In genomic region chr3:145578465-145578864, GRCh38 we compare ENCODE assay signal across 21 cellular contexts.
"Had no signal": no experiment of that assay in that cellular context is flagged by ENCODE, and none has a peak within 500 bp of the region (broad histone marks: within the 10 kb centered on the region; RNA-seq: fewer than 3 reads in every experiment).

No MANE protein-coding gene starts in this region.

- H3K27ac ChIP-seq: dorsolateral prefrontal cortex, epithelial cell of prostate, gastrocnemius medialis, heart left ventricle, hepatocyte, parathyroid adenoma, right atrium auricular region, testis, tibial nerve, upper lobe of left lung had no signal

- H3K27me3 Mint-ChIP-seq: memory B cell, progenitor cell of endocrine pancreas had no signal

- H3K4me3 Mint-ChIP-seq: memory B cell; natural killer cell; stimulated activated effector memory CD8-positive, alpha-beta T cell treated with anti-CD3 and anti-CD28 coated beads, Interleukin-12 subunit alpha, Interleukin-12 subunit beta, amount 100 ng/mL, for 72 hours had no signal

- H3K4me3 ChIP-seq: dorsolateral prefrontal cortex, gastrocnemius medialis, heart left ventricle, hepatocyte, lung, right atrium auricular region, testis, tibial nerve, upper lobe of left lung had no signal

- H3K27me3 ChIP-seq: dorsolateral prefrontal cortex, gastrocnemius medialis, heart left ventricle, hepatocyte, right atrium auricular region, testis, tibial nerve, upper lobe of left lung had no signal

- H3K9me3 ChIP-seq: gastrocnemius medialis, right atrium auricular region, testis, tibial nerve, upper lobe of left lung had no signal

- H3K4me1 Mint-ChIP-seq: memory B cell; natural killer cell; stimulated activated effector memory CD8-positive, alpha-beta T cell treated with anti-CD3 and anti-CD28 coated beads, Interleukin-12 subunit alpha, Interleukin-12 subunit beta, amount 100 ng/mL, for 72 hours had no signal

- H3K36me3 ChIP-seq: gastrocnemius medialis, heart left ventricle, right atrium auricular region, tibial nerve, upper lobe of left lung had no signal

- DNase-seq: dorsolateral prefrontal cortex; effector CD4-positive, alpha-beta T cell; foreskin fibroblast; gastrocnemius medialis; heart left ventricle; kidney; natural killer cell; stimulated activated CD4-positive, alpha-beta T cell treated with anti-CD3 and anti-CD28 coated beads, Interleukin-2, amount 100 ng/mL, for 24 hours; stimulated activated CD4-positive, alpha-beta T cell treated with anti-CD3 and anti-CD28 coated beads, Interleukin-4, amount 100 ng/mL, for 24 hours; stimulated activated naive CD8-positive, alpha-beta T cell treated with anti-CD3 and anti-CD28 coated beads, Interleukin-15, Interleukin-2, amounts not matched to agents 100 U/mL and 50 U/mL, for 24 hours; testis; upper lobe of left lung had no signal

- H3K36me3 Mint-ChIP-seq: memory B cell; natural killer cell; stimulated activated effector memory CD8-positive, alpha-beta T cell treated with anti-CD3 and anti-CD28 coated beads, Interleukin-12 subunit alpha, Interleukin-12 subunit beta, amount 100 ng/mL, for 72 hours had no signal

- H3K27ac Mint-ChIP-seq: memory B cell; natural killer cell; progenitor cell of endocrine pancreas; stimulated activated effector memory CD8-positive, alpha-beta T cell treated with anti-CD3 and anti-CD28 coated beads, Interleukin-12 subunit alpha, Interleukin-12 subunit beta, amount 100 ng/mL, for 72 hours had no signal

- H3K4me1 ChIP-seq: gastrocnemius medialis, heart left ventricle, parathyroid adenoma, right atrium auricular region, testis, tibial nerve, upper lobe of left lung had no signal
